18 cellular contexts compared by ENCODE assay signal in genomic region chr15:81507831-81508230, GRCh38.
DNase-seq lines count a peak whose midpoint lies in the region; ATAC-seq, FAIRE-seq and TF ChIP-seq lines count a peak whose summit lies in the region.
"Had no signal": no experiment of that assay in that cellular context is flagged by ENCODE, and none has a peak within 500 bp of the region (broad histone marks: within the 10 kb centered on the region; RNA-seq: fewer than 3 reads in every experiment).

No MANE protein-coding gene starts in this region.

- H4K8ac ChIP-seq in mesendoderm (ENCODE audit: low read depth, low read length): no peak overlapping the region

- H3K23ac ChIP-seq in mesendoderm (ENCODE audit: low read length): no peak overlapping the region

- TF ChIP-seq POLR2A in K562 (conservative IDR thresholded peaks at IDR 0.05): no peak

- H3K27ac Mint-ChIP-seq in activated CD4-positive, alpha-beta memory T cell treated with anti-CD3 and anti-CD28 coated beads, Interleukin-2, amount 10 ng/mL, durations not matched to agents 7 days and 5 days: no peak overlapping the region
- H3K27ac Mint-ChIP-seq: CD14-positive monocyte; CD4-positive, alpha-beta memory T cell had no signal

- no peaks in the 10 kb centered on the region; a peak in 1 of 5 replicates for H3K27me3 ChIP-seq in K562 (ENCODE audit: control insufficient read depth in 2 of 2, insufficient read depth in 2 of 2, low read length in 2 of 2)
- H3K27me3 ChIP-seq in mesendoderm (ENCODE audit: insufficient read depth, low read length, poor library complexity): no peaks in the 10 kb centered on the region
- H3K27me3 ChIP-seq in colonic mucosa: no peaks in the 10 kb centered on the region
- H3K27me3 ChIP-seq: BLaER1 had no signal

- TF ChIP-seq EP300 in K562 (IDR thresholded peaks at IDR 0.05; ENCODE audit: low read length): no peak

- no peak for TF ChIP-seq RAD21 in K562 (CRISPR knock-in tag; conservative IDR thresholded peaks at IDR 0.05 in 1 of 2, IDR thresholded peaks at IDR 0.05 in 1 of 2)

- intact Hi-C loops in K562 (cut with micrococcal nuclease) (no loop called here), colonic mucosa (cut with DNase I) (no loop called here)

- POLR2A ChIA-PET in K562 (lab: Yijun Ruan, JAX): no interaction called here
- POLR2A ChIA-PET in activated CD4-positive, alpha-beta memory T cell treated with anti-CD3 and anti-CD28 coated beads, Interleukin-2, amount 10 ng/mL, durations not matched to agents 7 days and 5 days (lab: Charles Lee): no interaction called here

- no peak overlapping the region for H2AK5ac ChIP-seq in mesendoderm (ENCODE audit: low read length)

- in situ Hi-C loops in K562 (cut with MboI): no loop called here

- H3K79me2 ChIP-seq in K562 (ENCODE audit: control insufficient read depth, insufficient read depth, low read length) (no peaks in the 10 kb centered on the region), mesendoderm (ENCODE audit: control insufficient read depth, insufficient read depth, low read length) (no peaks in the 10 kb centered on the region)

- FAIRE-seq in K562 (lab: Jason Lieb, UNC): peak; percentile 56
- FAIRE-seq: A549, G401.6, GM12891, GM19239 had no signal

- no peak overlapping the region for H3K56ac ChIP-seq in mesendoderm (ENCODE audit: low read length)

- H3K79me1 ChIP-seq in mesendoderm (ENCODE audit: low read length): no peaks in the 10 kb centered on the region

- TF ChIP-seq CTCF in K562 (IDR thresholded peaks at IDR 0.05 in 2 of 3, conservative IDR thresholded peaks at IDR 0.05 in 1 of 3; ENCODE audit: insufficient read depth in 2 of 3, low read depth in 1 of 3, low read length in 3 of 3): no peak
- no peak for TF ChIP-seq CTCF in epithelial cell of esophagus (IDR thresholded peaks at IDR 0.05; ENCODE audit: insufficient read depth, low read depth, low read length, missing control alignments)
- no peak for TF ChIP-seq CTCF in colonic mucosa (IDR thresholded peaks at IDR 0.05)

- H3K36me3 Mint-ChIP-seq in activated CD4-positive, alpha-beta memory T cell treated with anti-CD3 and anti-CD28 coated beads, Interleukin-2, amount 10 ng/mL, durations not matched to agents 7 days and 5 days (ENCODE audit: low read depth): no peaks in the 10 kb centered on the region
- H3K36me3 Mint-ChIP-seq: CD14-positive monocyte; CD4-positive, alpha-beta memory T cell had no signal

- H4K5ac ChIP-seq in mesendoderm (ENCODE audit: low read length): no peak overlapping the region

- CTCF ChIA-PET in K562 (lab: Yijun Ruan, JAX; ENCODE audit: low intra/inter-chr PET ratio): no interaction called here
- CTCF ChIA-PET in activated CD4-positive, alpha-beta memory T cell treated with anti-CD3 and anti-CD28 coated beads, Interleukin-2, amount 10 ng/mL, durations not matched to agents 7 days and 5 days (lab: Charles Lee): no interaction called here

- no peak overlapping the region for H2BK120ac ChIP-seq in mesendoderm (ENCODE audit: low read depth, low read length)

- ATAC-seq in K562: no peak
- ATAC-seq: A549 had no signal

- no peak overlapping the region for H2AFZ ChIP-seq in K562 (ENCODE audit: low read depth, low read length)

- H3K4me1 ChIP-seq in K562 (replicated peaks in 1 of 2; ENCODE audit: control insufficient read depth in 2 of 2, insufficient read depth in 2 of 2, low read length in 2 of 2): no peaks in the 10 kb centered on the region
- H3K4me1 ChIP-seq in mesendoderm (ENCODE audit: control insufficient read depth, low read depth, low read length): no peaks in the 10 kb centered on the region
- no peaks in the 10 kb centered on the region for H3K4me1 ChIP-seq in colonic mucosa
- H3K4me1 ChIP-seq: A549, BLaER1, HAP-1 had no signal

- H3K4ac ChIP-seq in mesendoderm (ENCODE audit: low read depth, low read length): no peak overlapping the region

- peaks cover 6% of the 10 kb centered on the region for H3K27me3 Mint-ChIP-seq in activated CD4-positive, alpha-beta memory T cell treated with anti-CD3 and anti-CD28 coated beads, Interleukin-2, amount 10 ng/mL, durations not matched to agents 7 days and 5 days

- H3K18ac ChIP-seq in mesendoderm (ENCODE audit: low read length): no peak overlapping the region

- no peaks in the 10 kb centered on the region for H3K36me3 ChIP-seq in K562 (ENCODE audit: control insufficient read depth, insufficient read depth, low read length)
- no peaks in the 10 kb centered on the region for H3K36me3 ChIP-seq in mesendoderm (ENCODE audit: control insufficient read depth, insufficient read depth, low read length)
- no peaks in the 10 kb centered on the region for H3K36me3 ChIP-seq in colonic mucosa
- H3K36me3 ChIP-seq: BLaER1, HAP-1 had no signal

- H3K9ac ChIP-seq in K562 (ENCODE audit: insufficient read depth in 1 of 2, low read depth in 2 of 2, low read length in 2 of 2): no peak overlapping the region
- no peak overlapping the region for H3K9ac ChIP-seq in mesendoderm (ENCODE audit: low read length)
- no peak overlapping the region for H3K9ac ChIP-seq in colonic mucosa (ENCODE audit: low read depth in 2 of 2, low read length in 2 of 2)
- H3K9ac ChIP-seq: BLaER1 had no signal

- no peaks in the 10 kb centered on the region for H4K20me1 ChIP-seq in K562 (replicated peaks; ENCODE audit: control insufficient read depth, insufficient read depth, low read length)
- H4K20me1 ChIP-seq: BLaER1 had no signal

- no peaks in the 10 kb centered on the region for H3K9me3 Mint-ChIP-seq in activated CD4-positive, alpha-beta memory T cell treated with anti-CD3 and anti-CD28 coated beads, Interleukin-2, amount 10 ng/mL, durations not matched to agents 7 days and 5 days

- no peaks in the 10 kb centered on the region for H3K4me1 Mint-ChIP-seq in activated CD4-positive, alpha-beta memory T cell treated with anti-CD3 and anti-CD28 coated beads, Interleukin-2, amount 10 ng/mL, durations not matched to agents 7 days and 5 days
- H3K4me1 Mint-ChIP-seq: CD4-positive, alpha-beta memory T cell had no signal

- H2BK15ac ChIP-seq in mesendoderm (replicated peaks; ENCODE audit: low read depth): no peak overlapping the region

- 4% methylated on average over 3 of the region's 3 CpGs for WGBS in K562 (ENCODE audit: insufficient coverage, low coverage, missing lambda C conversion rate)
- WGBS in mesendoderm (ENCODE audit: extremely low coverage, insufficient coverage, low lambda C conversion rate): no CpG with 5 or more reads among the region's 3 CpGs

- H3K9me3 ChIP-seq in K562 (replicated peaks; ENCODE audit: control insufficient read depth, insufficient read depth, low read depth, low read length) (no peaks in the 10 kb centered on the region), colonic mucosa (no peaks in the 10 kb centered on the region)
- H3K9me3 ChIP-seq: A549, BLaER1, HAP-1 had no signal

- no peak overlapping the region for H2BK5ac ChIP-seq in mesendoderm (ENCODE audit: low read length)

- no peak overlapping the region for H3K27ac ChIP-seq in K562 (ENCODE audit: extremely low read depth, low read depth, low read length)
- no peak overlapping the region for H3K27ac ChIP-seq in mesendoderm (ENCODE audit: low read depth, low read length)
- H3K27ac ChIP-seq in colonic mucosa: no peak overlapping the region
- H3K27ac ChIP-seq: 22Rv1, A549, BLaER1 had no signal

- no peak overlapping the region for H3K4me3 Mint-ChIP-seq in activated CD4-positive, alpha-beta memory T cell treated with anti-CD3 and anti-CD28 coated beads, Interleukin-2, amount 10 ng/mL, durations not matched to agents 7 days and 5 days
- H3K4me3 Mint-ChIP-seq: CD14-positive monocyte; CD4-positive, alpha-beta memory T cell had no signal

- peak; percentile 2 for DNase-seq in DMS53 (lab: John Stamatoyannopoulos, UW)
- no peak for DNase-seq in DMS53 treated with DMSO at 0.1 percent for 48 hours (lab: John Stamatoyannopoulos, UW; ENCODE audit: unreplicated experiment)
- DNase-seq in K562 (ENCODE audit: extremely low read depth in 1 of 4, low spot score in 3 of 4): no peak
- peak; percentile 70 for DNase-seq in epithelial cell of esophagus (ENCODE audit: low read depth)
- peak; percentile 22 for DNase-seq in mesendoderm
- no peak for DNase-seq in colonic mucosa
- no peak for DNase-seq in activated CD4-positive, alpha-beta memory T cell treated with anti-CD3 and anti-CD28 coated beads, Interleukin-2, amount 10 ng/mL, durations not matched to agents 7 days and 5 days
- no peak for DNase-seq in COR-L47 (lab: John Stamatoyannopoulos, UW)
- DNase-seq: Calu3; CD4-positive, alpha-beta memory T cell had no signal

- H3K4me3 ChIP-seq in K562 (no peak overlapping the region), epithelial cell of esophagus (ENCODE audit: low read length) (no peak overlapping the region), mesendoderm (ENCODE audit: low read length) (no peak overlapping the region), colonic mucosa (no peak overlapping the region)
- H3K4me3 ChIP-seq: A549, BLaER1, HAP-1 had no signal

- no TSS peak for BruUV-seq in K562 (replicated peaks; lab: Mats Ljungman, UMichigan)

- H3K9me1 ChIP-seq in K562 (ENCODE audit: control insufficient read depth, insufficient read depth, low read length): no peaks in the 10 kb centered on the region

- H3K4me2 ChIP-seq in K562 (ENCODE audit: insufficient read depth, low read length) (no peak overlapping the region), mesendoderm (ENCODE audit: low read length) (no peak overlapping the region)
- H3K4me2 ChIP-seq: A549, BLaER1 had no signal

TF ChIP-seq in K562, 482 proteins besides CTCF, POLR2A, EP300 and RAD21 (continues in another document):
- TF ChIP-seq BCLAF1 (IDR thresholded peaks at IDR 0.05; ENCODE audit: borderline replicate concordance in 1 of 2, control insufficient read depth in 1 of 2, low read depth in 2 of 2, low read length in 1 of 2) (no peak), TARDBP (IDR thresholded peaks at IDR 0.05) (no peak), GABPB2 (CRISPR knock-in tag; conservative IDR thresholded peaks at IDR 0.05) (no peak), POLR2G (IDR thresholded peaks at IDR 0.05; ENCODE audit: low read depth, low read length) (no peak)

Comparison
In these comparisons a context has a peak if more than half of its experiments do, and no peak if none do; other contexts are left out.
1. DNase-seq: peak in DMS53 (single experiment), epithelial cell of esophagus (single experiment) and mesendoderm (single experiment); none in DMS53 treated with DMSO at 0.1 percent for 48 hours (single experiment), K562 (0 of 4), colonic mucosa (single experiment), activated CD4-positive, alpha-beta memory T cell treated with anti-CD3 and anti-CD28 coated beads, Interleukin-2, amount 10 ng/mL, durations not matched to agents 7 days and 5 days (single experiment) and COR-L47 (single experiment).